8 cellular contexts compared by ENCODE assay signal in the genomic region with DNA sequence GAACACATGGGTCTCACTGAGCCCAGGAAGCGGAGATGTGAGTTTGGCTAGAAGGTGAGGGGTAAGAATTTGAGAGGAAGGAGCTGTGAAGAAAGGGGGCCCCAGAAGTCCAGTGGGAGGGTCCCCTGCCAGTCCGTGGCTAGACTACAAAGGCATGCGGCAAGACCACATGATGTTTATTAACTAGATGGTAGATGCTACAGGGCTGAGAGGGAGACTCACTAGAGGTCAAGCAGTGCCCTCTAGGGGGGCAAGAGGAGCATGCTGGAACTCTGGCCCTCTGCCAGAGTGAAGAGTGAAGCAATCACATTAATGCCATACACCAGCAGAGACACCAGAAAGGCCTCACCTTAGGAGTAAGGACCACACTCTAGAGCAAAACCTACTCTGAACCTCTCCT. TPM values are rescaled to one million over a fixed set of nuclear protein-coding genes. Genes with fewer than 3 reads are reported as not detected.
DNase-seq lines count a peak whose midpoint lies in the region; ATAC-seq lines count a peak whose summit lies in the region.

No MANE protein-coding gene starts in this region.

- peaks cover 49 to 89% (median 78%) of the 10 kb centered on the region in 7 donors for H3K4me1 Mint-ChIP-seq in naive thymus-derived CD4-positive, alpha-beta T cell

- H3K9me3 Mint-ChIP-seq in naive thymus-derived CD4-positive, alpha-beta T cell, result no peaks in the 10 kb centered on the region

- no peaks in the 10 kb centered on the region for H3K9me3 ChIP-seq in effector memory CD4-positive, alpha-beta T cell (ENCODE audit: control insufficient read depth, low read length)
- H3K9me3 ChIP-seq in naive thymus-derived CD4-positive, alpha-beta T cell (ENCODE audit: control insufficient read depth in 2 of 3, low read length in 3 of 3), result no peaks in the 10 kb centered on the region

- H3K27me3 Mint-ChIP-seq in naive thymus-derived CD4-positive, alpha-beta T cell, result no peaks in the 10 kb centered on the region

- ATAC-seq in naive thymus-derived CD4-positive, alpha-beta T cell, result peak; percentile 90
- no peak for ATAC-seq in GM19455 (IDR thresholded peaks at IDR 0.05; ENCODE audit: unreplicated experiment)
- no peak for ATAC-seq in HG03159 (IDR thresholded peaks at IDR 0.05; ENCODE audit: unreplicated experiment)

- intact Hi-C loops in naive thymus-derived CD4-positive, alpha-beta T cell (cut with micrococcal nuclease), result loop anchor here (1.0 to 5.0 kb wide), 2 partner anchors 94 to 343 kb away; no protein-coding TSS in a partner anchor

- POLR2A ChIA-PET in naive thymus-derived CD4-positive, alpha-beta T cell (lab: Charles Lee), result interaction anchor here (1.7 kb wide), 1 partner anchor 95 kb away, joined by 9 read pairs; no protein-coding TSS in a partner anchor

- H3K27ac Mint-ChIP-seq in naive thymus-derived CD4-positive, alpha-beta T cell, result peak overlapping the region in 7 of 9 donors; percentile 3 to 93 (median 67)

- H3K27me3 ChIP-seq in effector memory CD4-positive, alpha-beta T cell (replicated peaks; ENCODE audit: control insufficient read depth, insufficient read depth, low read length, poor library complexity, severe bottlenecking), result no peaks in the 10 kb centered on the region
- H3K27me3 ChIP-seq in naive thymus-derived CD4-positive, alpha-beta T cell (ENCODE audit: control insufficient read depth in 2 of 2, insufficient read depth in 2 of 2, low read length in 2 of 2), result no peaks in the 10 kb centered on the region

- CTCF ChIA-PET in naive thymus-derived CD4-positive, alpha-beta T cell (lab: Charles Lee), result interaction anchor here (1.0 to 3.6 kb wide), 3 partner anchors 20 to 94 kb away, joined by 3 to 49 read pairs (median 3); no protein-coding TSS in a partner anchor

- H3K4me1 ChIP-seq in effector memory CD4-positive, alpha-beta T cell (ENCODE audit: control insufficient read depth, insufficient read depth, low read length, poor library complexity, severe bottlenecking), result peaks cover 3% of the 10 kb centered on the region
- H3K4me1 ChIP-seq in naive thymus-derived CD4-positive, alpha-beta T cell (ENCODE audit: control insufficient read depth in 2 of 2, insufficient read depth in 2 of 2, low read length in 2 of 2), result peaks cover 10 to 14% of the 10 kb centered on the region in 2 donors

- DNase-seq in SKM-1 treated with dmso at 0.1 percent for 144 hours (lab: John Stamatoyannopoulos, UW; ENCODE audit: unreplicated experiment) (peak; percentile 23), SKM-1 (lab: John Stamatoyannopoulos, UW; ENCODE audit: unreplicated experiment) (no peak), M059J (ENCODE audit: low read depth) (peak; percentile 68), UCSD-AML1 (lab: John Stamatoyannopoulos, UW; ENCODE audit: unreplicated experiment) (peak; percentile 46)
- DNase-seq in effector memory CD4-positive, alpha-beta T cell, result peak; percentile 23 to 36 (median 36)
- DNase-seq in naive thymus-derived CD4-positive, alpha-beta T cell, result peak in 6 of 9 donors; percentile 34 to 69 (median 58)

- H3K36me3 ChIP-seq in effector memory CD4-positive, alpha-beta T cell (ENCODE audit: control insufficient read depth, insufficient read depth, low read length), result no peaks in the 10 kb centered on the region
- H3K36me3 ChIP-seq in naive thymus-derived CD4-positive, alpha-beta T cell (ENCODE audit: control insufficient read depth in 2 of 3, insufficient read depth in 3 of 3, low read length in 3 of 3), result peaks cover 0 to 16% (median 0%) of the 10 kb centered on the region in 3 experiments

- H3K27ac ChIP-seq in effector memory CD4-positive, alpha-beta T cell (ENCODE audit: insufficient read depth, low read length, poor library complexity, severe bottlenecking), result no peak overlapping the region
- H3K27ac ChIP-seq in naive thymus-derived CD4-positive, alpha-beta T cell (ENCODE audit: low read depth, low read length), result peak overlapping the region; percentile 12

- no peak overlapping the region for H3K4me3 ChIP-seq in effector memory CD4-positive, alpha-beta T cell (ENCODE audit: insufficient read depth, low read depth, low read length, poor library complexity, severe bottlenecking)
- H3K4me3 ChIP-seq in naive thymus-derived CD4-positive, alpha-beta T cell (ENCODE audit: low read length), result no peak overlapping the region

- H3K4me3 Mint-ChIP-seq in naive thymus-derived CD4-positive, alpha-beta T cell, result peak overlapping the region in 4 of 10 donors; percentile 0 to 26 (median 16)

- H3K36me3 Mint-ChIP-seq in naive thymus-derived CD4-positive, alpha-beta T cell, result peaks cover 0 to 42% (median 17%) of the 10 kb centered on the region in 5 donors

RNA-seq across cellular contexts. Expression of a gene that starts 12.2 kb away (rescaled TPM):
- total RNA-seq in M059J (2014; rRNA removed; shearing (Covaris generic)), result 33.7 and 38.9 TPM in 2 replicates
- total RNA-seq in naive thymus-derived CD4-positive, alpha-beta T cell, result 10 to 100 TPM; 62.0 to 79.7 (median 65.6) TPM
- polyA plus RNA-seq in naive thymus-derived CD4-positive, alpha-beta T cell, result 10 to 100 TPM; 22.2 to 36.6 TPM

RNA-seq across cellular contexts. Expression of a gene that starts 12.6 kb away (rescaled TPM):
- 13.5 and 27.0 TPM in 2 replicates for total RNA-seq in M059J (2014; rRNA removed; shearing (Covaris generic))
- 10 to 100 TPM; 19.4 to 38.6 (median 26.4) TPM for total RNA-seq in naive thymus-derived CD4-positive, alpha-beta T cell
- polyA plus RNA-seq in naive thymus-derived CD4-positive, alpha-beta T cell, result 10 to 100 TPM; 17.1 to 23.9 TPM

RNA-seq across cellular contexts. Expression of a gene that starts 28.1 kb away (rescaled TPM):
- total RNA-seq in M059J (2014; rRNA removed; shearing (Covaris generic)), result not detected in 2 replicates
- total RNA-seq in naive thymus-derived CD4-positive, alpha-beta T cell, result 1 to 10 TPM in 4 of 5 experiments, under 1 TPM in 1; 0.77 to 4.2 (median 2.8) TPM
- under 1 TPM; 0.13 to 0.51 TPM for polyA plus RNA-seq in naive thymus-derived CD4-positive, alpha-beta T cell
